In the genomic region with DNA sequence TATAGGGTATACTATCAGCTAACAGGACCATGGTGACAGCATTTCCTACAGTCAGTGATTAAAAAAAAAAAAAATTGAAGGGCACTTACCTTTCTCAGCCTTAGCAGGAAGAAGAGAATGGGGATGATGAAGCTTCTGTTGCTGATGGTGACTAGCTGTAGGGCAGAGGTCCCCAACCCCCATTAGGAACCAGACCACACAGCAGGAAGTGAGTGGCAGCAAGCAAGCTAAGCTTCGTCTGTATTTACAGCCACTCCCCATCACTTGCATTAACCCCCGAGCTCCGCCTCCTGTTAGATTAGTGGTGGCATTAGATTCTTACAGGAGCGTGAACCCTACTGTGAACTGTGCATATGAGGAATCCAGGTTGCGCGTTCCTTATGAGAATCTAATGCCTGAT, we compare ENCODE assay signal across 19 cellular contexts.
DNase-seq lines count a peak whose midpoint lies in the region; ATAC-seq and TF ChIP-seq lines count a peak whose summit lies in the region.
"Had no signal": no experiment of that assay in that cellular context is flagged by ENCODE, and none has a peak within 500 bp of the region (broad histone marks: within the 10 kb centered on the region; RNA-seq: fewer than 3 reads in every experiment).

No MANE protein-coding gene starts in this region.

- H3K27ac Mint-ChIP-seq in progenitor cell of endocrine pancreas, result no peak overlapping the region
- no peak overlapping the region for H3K27ac Mint-ChIP-seq in activated CD4-positive, alpha-beta T cell treated with anti-CD3 and anti-CD28 coated beads, Interleukin-2, amount 10 ng/mL, durations not matched to agents 24 days and 14 days
- H3K27ac Mint-ChIP-seq: B cell; CD4-positive, alpha-beta T cell; GM23338 had no signal

- H3K4me1 ChIP-seq in PC-3 (ENCODE audit: insufficient read depth, low read length) (peaks cover 12% of the 10 kb centered on the region), mucosa of descending colon (ENCODE audit: low read depth) (peaks cover 6% of the 10 kb centered on the region)

- H3F3A ChIP-seq in PC-3 (ENCODE audit: low read length, unreplicated experiment), result no peaks in the 10 kb centered on the region

- no peak overlapping the region for H3K4me3 Mint-ChIP-seq in progenitor cell of endocrine pancreas (ENCODE audit: low read depth)
- no peak overlapping the region for H3K4me3 Mint-ChIP-seq in activated CD4-positive, alpha-beta T cell treated with anti-CD3 and anti-CD28 coated beads, Interleukin-2, amount 10 ng/mL, durations not matched to agents 24 days and 14 days
- H3K4me3 Mint-ChIP-seq: B cell; CD4-positive, alpha-beta T cell; GM23338 had no signal

- no peak for ATAC-seq in PC-3
- ATAC-seq in mucosa of descending colon, result peak; percentile 51
- ATAC-seq: GM23338 had no signal

- no peaks in the 10 kb centered on the region for H4K20me1 ChIP-seq in PC-3 (ENCODE audit: low read length)

- DNase-seq in DMS153 (lab: John Stamatoyannopoulos, UW) (peak; percentile 89), DMS153 treated with DMSO at 0.1 percent for 48 hours (lab: John Stamatoyannopoulos, UW; ENCODE audit: unreplicated experiment) (no peak), ELR (ENCODE audit: low read depth) (peak; percentile 20), PC-3 (peak; percentile 16), mucosa of descending colon (no peak), COLO829 (ENCODE audit: low spot score) (no peak), progenitor cell of endocrine pancreas (ENCODE audit: low spot score, unreplicated experiment) (no peak)
- no peak for DNase-seq in activated CD4-positive, alpha-beta T cell treated with anti-CD3 and anti-CD28 coated beads, Interleukin-2, amount 10 ng/mL, durations not matched to agents 24 days and 14 days
- DNase-seq: CD4-positive, alpha-beta T cell; DMS79 treated with DMSO at 0.1 percent for 48 hours; GF-D8; Karpas-422; MM.1S; NCI-H187 treated with DMSO at 0.1 percent for 48 hours; NCI-H524 had no signal

- H3K4me3 ChIP-seq in PC-3 (ENCODE audit: low read length) (no peak overlapping the region), mucosa of descending colon (no peak overlapping the region)
- H3K4me3 ChIP-seq: GM23338, SJSA1 had no signal

- H3K36me3 ChIP-seq in PC-3 (ENCODE audit: low read depth, low read length) (no peaks in the 10 kb centered on the region), mucosa of descending colon (ENCODE audit: low read depth) (no peaks in the 10 kb centered on the region)
- H3K36me3 ChIP-seq: SJSA1 had no signal

- no peaks in the 10 kb centered on the region for H3K79me2 ChIP-seq in PC-3 (ENCODE audit: low read length)

- H3K27ac ChIP-seq in PC-3 (ENCODE audit: low read length), result no peak overlapping the region
- H3K27ac ChIP-seq: 22Rv1, SJSA1 had no signal

- intact Hi-C loops in PC-3 (cut with micrococcal nuclease) (no loop called here), mucosa of descending colon (cut with DNase I, micrococcal nuclease) (no loop called here)
- intact Hi-C loops in activated CD4-positive, alpha-beta T cell treated with anti-CD3 and anti-CD28 coated beads, Interleukin-2, amount 10 ng/mL, durations not matched to agents 24 days and 14 days (cut with micrococcal nuclease), result no loop called here

- no peak overlapping the region for H3K4me2 ChIP-seq in PC-3 (ENCODE audit: low read length)
- H3K4me2 ChIP-seq: GM23338 had no signal

- H3K9ac ChIP-seq in PC-3 (ENCODE audit: low read length), result no peak overlapping the region

- CTCF ChIA-PET in PC-3 (lab: Charles Lee), result no interaction called here

- no TSS peak for BruUV-seq in PC-3 (replicated peaks; lab: Mats Ljungman, UMichigan)

- H3K9me3 ChIP-seq in PC-3 (ENCODE audit: low read length) (no peaks in the 10 kb centered on the region), mucosa of descending colon (no peaks in the 10 kb centered on the region)
- H3K9me3 ChIP-seq: SJSA1 had no signal

- no peaks in the 10 kb centered on the region for H3K27me3 ChIP-seq in PC-3 (ENCODE audit: low read length)
- H3K27me3 ChIP-seq: SJSA1 had no signal

- H2AFZ ChIP-seq in PC-3 (ENCODE audit: low read length), result no peak overlapping the region
- H2AFZ ChIP-seq: GM23338 had no signal

- no peaks in the 10 kb centered on the region for H3K9me2 ChIP-seq in PC-3 (replicated peaks; ENCODE audit: low read length)

- TF ChIP-seq CTCF in PC-3 (conservative IDR thresholded peaks at IDR 0.05; ENCODE audit: low read depth, low read length) (no peak), mucosa of descending colon (IDR thresholded peaks at IDR 0.05) (no peak), progenitor cell of endocrine pancreas (IDR thresholded peaks at IDR 0.05; ENCODE audit: unreplicated experiment) (no peak)

- H3K4me1 Mint-ChIP-seq in progenitor cell of endocrine pancreas (ENCODE audit: low read depth), result no peaks in the 10 kb centered on the region
- no peaks in the 10 kb centered on the region for H3K4me1 Mint-ChIP-seq in activated CD4-positive, alpha-beta T cell treated with anti-CD3 and anti-CD28 coated beads, Interleukin-2, amount 10 ng/mL, durations not matched to agents 24 days and 14 days
- H3K4me1 Mint-ChIP-seq: B cell, GM23338 had no signal

- H3K36me3 Mint-ChIP-seq in progenitor cell of endocrine pancreas (ENCODE audit: insufficient read depth), result no peaks in the 10 kb centered on the region
- no peaks in the 10 kb centered on the region for H3K36me3 Mint-ChIP-seq in activated CD4-positive, alpha-beta T cell treated with anti-CD3 and anti-CD28 coated beads, Interleukin-2, amount 10 ng/mL, durations not matched to agents 24 days and 14 days (ENCODE audit: low read depth)

- H3K27me3 Mint-ChIP-seq in progenitor cell of endocrine pancreas, result no peaks in the 10 kb centered on the region
- peaks cover 2% of the 10 kb centered on the region for H3K27me3 Mint-ChIP-seq in activated CD4-positive, alpha-beta T cell treated with anti-CD3 and anti-CD28 coated beads, Interleukin-2, amount 10 ng/mL, durations not matched to agents 24 days and 14 days

- no peaks in the 10 kb centered on the region for H3K9me3 Mint-ChIP-seq in progenitor cell of endocrine pancreas (ENCODE audit: low read depth)
- H3K9me3 Mint-ChIP-seq in activated CD4-positive, alpha-beta T cell treated with anti-CD3 and anti-CD28 coated beads, Interleukin-2, amount 10 ng/mL, durations not matched to agents 24 days and 14 days, result no peaks in the 10 kb centered on the region
- H3K9me3 Mint-ChIP-seq: CD4-positive, alpha-beta T cell had no signal

- POLR2A ChIA-PET in PC-3 (lab: Charles Lee; ENCODE audit: unreplicated experiment), result no interaction called here

Comparison
In these comparisons a context has a peak if more than half of its experiments do, and no peak if none do; other contexts are left out.
1. DNase-seq: peak in DMS153 (single experiment), ELR (single experiment) and PC-3 (single experiment); none in DMS153 treated with DMSO at 0.1 percent for 48 hours (single experiment), mucosa of descending colon (0 of 3), COLO829 (single experiment), progenitor cell of endocrine pancreas (single experiment) and activated CD4-positive, alpha-beta T cell treated with anti-CD3 and anti-CD28 coated beads, Interleukin-2, amount 10 ng/mL, durations not matched to agents 24 days and 14 days (single experiment).